In genomic region chr22:35023692-35024363, GRCh38 we compare ENCODE assay signal across 8 cellular contexts. TPM values are rescaled to one million over a fixed set of nuclear protein-coding genes. Genes with fewer than 3 reads are reported as not detected.
DNase-seq lines count a peak whose midpoint lies in the region; ATAC-seq and TF ChIP-seq lines count a peak whose summit lies in the region.

No MANE protein-coding gene starts in this region.

- peaks cover 10% of the 10 kb centered on the region for H3K9me3 Mint-ChIP-seq in endothelial cell (ENCODE audit: unreplicated experiment)
- no peaks in the 10 kb centered on the region for H3K9me3 Mint-ChIP-seq in stimulated activated effector memory CD8-positive, alpha-beta T cell treated with anti-CD3 and anti-CD28 coated beads, Interleukin-12 subunit alpha, Interleukin-12 subunit beta, amount 100 ng/mL, for 72 hours

- ATAC-seq in stimulated activated effector memory CD8-positive, alpha-beta T cell treated with anti-CD3 and anti-CD28 coated beads, Interleukin-12 subunit alpha, Interleukin-12 subunit beta, amount 100 ng/mL, for 72 hours = peak; percentile 28
- ATAC-seq in HG03571 (IDR thresholded peaks at IDR 0.05; ENCODE audit: unreplicated experiment) = no peak

- peaks cover 9% of the 10 kb centered on the region for H3K27me3 Mint-ChIP-seq in endothelial cell (ENCODE audit: unreplicated experiment)

- DNase-seq in NCI-H1694 treated with DMSO at 0.1 percent for 48 hours (lab: John Stamatoyannopoulos, UW) (peak; percentile 24), NCI-H1694 (lab: John Stamatoyannopoulos, UW) (no peak), NCI-H146 treated with DMSO at 0.1 percent for 48 hours (lab: John Stamatoyannopoulos, UW; ENCODE audit: unreplicated experiment) (peak; percentile 13), endothelial cell (ENCODE audit: low spot score) (peak; percentile 85), midbrain (lab: John Stamatoyannopoulos, UW) (peak; percentile 47)
- DNase-seq in activated CD4-positive, alpha-beta T cell treated with anti-CD3 and anti-CD28 coated beads, Interleukin-2, amount 50 U/mL, for 24 hours (ENCODE audit: low read depth in 1 of 2, low spot score in 1 of 2) = peak; percentile 24 to 50
- DNase-seq in stimulated activated effector memory CD8-positive, alpha-beta T cell treated with anti-CD3 and anti-CD28 coated beads, Interleukin-12 subunit alpha, Interleukin-12 subunit beta, amount 100 ng/mL, for 72 hours (ENCODE audit: low spot score in 2 of 2) = peak; percentile 51 to 80

- no peak overlapping the region for H3K4me3 Mint-ChIP-seq in endothelial cell (ENCODE audit: unreplicated experiment)
- no peak overlapping the region for H3K4me3 Mint-ChIP-seq in stimulated activated effector memory CD8-positive, alpha-beta T cell treated with anti-CD3 and anti-CD28 coated beads, Interleukin-12 subunit alpha, Interleukin-12 subunit beta, amount 100 ng/mL, for 72 hours

- H3K36me3 Mint-ChIP-seq in endothelial cell (ENCODE audit: low read depth, unreplicated experiment) = no peaks in the 10 kb centered on the region
- no peaks in the 10 kb centered on the region for H3K36me3 Mint-ChIP-seq in stimulated activated effector memory CD8-positive, alpha-beta T cell treated with anti-CD3 and anti-CD28 coated beads, Interleukin-12 subunit alpha, Interleukin-12 subunit beta, amount 100 ng/mL, for 72 hours

- no peak overlapping the region for H3K27ac Mint-ChIP-seq in endothelial cell (ENCODE audit: unreplicated experiment)
- H3K27ac Mint-ChIP-seq in stimulated activated effector memory CD8-positive, alpha-beta T cell treated with anti-CD3 and anti-CD28 coated beads, Interleukin-12 subunit alpha, Interleukin-12 subunit beta, amount 100 ng/mL, for 72 hours = no peak overlapping the region

- peak; percentile 92 for TF ChIP-seq CTCF in endothelial cell (IDR thresholded peaks at IDR 0.05; ENCODE audit: unreplicated experiment)

- no peaks in the 10 kb centered on the region for H3K4me1 Mint-ChIP-seq in endothelial cell (ENCODE audit: unreplicated experiment)
- H3K4me1 Mint-ChIP-seq in stimulated activated effector memory CD8-positive, alpha-beta T cell treated with anti-CD3 and anti-CD28 coated beads, Interleukin-12 subunit alpha, Interleukin-12 subunit beta, amount 100 ng/mL, for 72 hours = peaks cover 4% of the 10 kb centered on the region

RNA-seq across cellular contexts. Expression of gene ISX, which starts 42.1 kb away (rescaled TPM):
- total RNA-seq in endothelial cell (ENCODE audit: unreplicated experiment) = not detected
